In the genomic region with DNA sequence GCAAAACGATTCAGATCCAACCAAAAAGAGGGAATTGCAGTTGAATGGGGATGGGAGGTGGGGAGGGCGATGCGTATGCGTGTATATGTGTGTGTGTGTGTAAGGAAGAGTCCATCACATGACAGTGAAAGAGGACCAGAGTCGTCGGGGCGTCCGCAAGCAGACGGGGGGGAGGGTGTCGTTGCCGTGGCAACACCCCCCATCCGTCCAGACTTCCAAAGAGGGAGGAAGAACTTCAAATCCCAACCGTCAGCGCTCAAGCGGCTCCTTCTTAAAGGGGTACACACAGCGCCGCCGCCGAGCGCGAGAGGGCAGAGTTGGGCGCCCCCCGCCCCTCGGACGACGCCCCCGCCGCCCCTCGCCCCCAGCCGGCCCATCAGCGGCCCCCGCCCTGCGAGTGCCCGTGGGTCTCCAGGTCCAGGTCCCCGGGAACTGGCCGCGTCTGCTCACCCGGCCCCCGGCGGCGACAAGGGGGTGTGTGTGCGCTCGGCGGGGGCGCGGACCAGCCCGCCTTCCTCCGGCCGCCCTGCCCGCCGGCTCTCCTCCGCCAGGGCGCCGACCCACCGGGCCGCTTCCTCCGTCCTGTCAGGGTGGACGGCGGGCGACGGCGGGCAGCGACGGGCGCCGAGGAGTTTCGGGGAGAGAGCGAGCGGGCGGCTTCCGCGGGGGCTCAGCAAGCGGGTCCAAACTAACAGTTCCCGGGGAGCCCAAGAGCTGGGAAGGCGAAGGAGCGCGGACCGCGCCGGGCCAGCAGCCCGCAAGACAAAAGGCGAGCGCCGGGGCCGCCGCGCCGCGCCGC, we compare ENCODE assay signal across 8 cellular contexts. TPM values are rescaled to one million over a fixed set of nuclear protein-coding genes. Genes with fewer than 3 reads are reported as not detected.
DNase-seq lines count a peak whose midpoint lies in the region; ATAC-seq lines count a peak whose summit lies in the region.

No MANE protein-coding gene starts in this region.

- CTCF ChIA-PET in CD8-positive, alpha-beta memory T cell (lab: Charles Lee), result interaction anchor here (1.4 kb wide), 1 partner anchor 103 kb away, joined by 3 read pairs; no protein-coding TSS in a partner anchor

- POLR2A ChIA-PET in CD8-positive, alpha-beta memory T cell (lab: Charles Lee), result no interaction called here

- H3K4me1 Mint-ChIP-seq in CD8-positive, alpha-beta memory T cell, result peaks cover 20 to 37% (median 35%) of the 10 kb centered on the region in 3 donors
- peaks cover 13 to 38% of the 10 kb centered on the region in 2 donors for H3K4me1 Mint-ChIP-seq in stimulated activated naive B cell treated with anti-CD40 and anti-IgM and Interleukin-4, amounts not matched to agents 10 μg/mL and 1 μg/mL and 100 μg/mL, for 72 hours

- no peaks in the 10 kb centered on the region for H3K9me3 ChIP-seq in CD8-positive, alpha-beta memory T cell (ENCODE audit: low read length)

- no peaks in the 10 kb centered on the region for H3K9me3 Mint-ChIP-seq in CD8-positive, alpha-beta memory T cell
- H3K9me3 Mint-ChIP-seq in stimulated activated naive B cell treated with anti-CD40 and anti-IgM and Interleukin-4, amounts not matched to agents 10 μg/mL and 1 μg/mL and 100 μg/mL, for 72 hours, result no peaks in the 10 kb centered on the region

- H3K36me3 ChIP-seq in CD8-positive, alpha-beta memory T cell (ENCODE audit: insufficient read depth, low read length), result no peaks in the 10 kb centered on the region

- H3K4me1 ChIP-seq in CD8-positive, alpha-beta memory T cell (ENCODE audit: insufficient read depth, low read length), result peaks cover 14% of the 10 kb centered on the region

- H3K4me3 Mint-ChIP-seq in CD8-positive, alpha-beta memory T cell, result peak overlapping the region; percentile 92 to 97 (median 97)
- H3K4me3 Mint-ChIP-seq in stimulated activated naive B cell treated with anti-CD40 and anti-IgM and Interleukin-4, amounts not matched to agents 10 μg/mL and 1 μg/mL and 100 μg/mL, for 72 hours, result peak overlapping the region; percentile 90 to 100

- H3K27ac ChIP-seq in CD8-positive, alpha-beta memory T cell (ENCODE audit: low read depth, low read length), result peak overlapping the region; percentile 66
- H3K27ac ChIP-seq in epithelial cell of prostate, result peak overlapping the region; percentile 76

- H3K27ac Mint-ChIP-seq in CD8-positive, alpha-beta memory T cell, result peak overlapping the region; percentile 79 to 98 (median 94)
- H3K27ac Mint-ChIP-seq in stimulated activated naive B cell treated with anti-CD40 and anti-IgM and Interleukin-4, amounts not matched to agents 10 μg/mL and 1 μg/mL and 100 μg/mL, for 72 hours, result peak overlapping the region; percentile 94

- peak; percentile 13 for ATAC-seq in GM21360 (IDR thresholded peaks at IDR 0.05; ENCODE audit: unreplicated experiment)
- ATAC-seq in stimulated activated naive B cell treated with anti-CD40 and anti-IgM and Interleukin-4, amounts not matched to agents 10 μg/mL and 1 μg/mL and 100 μg/mL, for 72 hours (replicated peaks), result peak; percentile 9 to 15

- H3K27me3 Mint-ChIP-seq in CD8-positive, alpha-beta memory T cell, result peaks cover 3 to 7% of the 10 kb centered on the region in 2 donors
- no peaks in the 10 kb centered on the region for H3K27me3 Mint-ChIP-seq in stimulated activated naive B cell treated with anti-CD40 and anti-IgM and Interleukin-4, amounts not matched to agents 10 μg/mL and 1 μg/mL and 100 μg/mL, for 72 hours

- DNase-seq in CD8-positive, alpha-beta memory T cell, result peak; percentile 40 to 72 (median 46)
- DNase-seq in HS-5 (ENCODE audit: low read depth) (peak; percentile 58), NOMO-1 (lab: John Stamatoyannopoulos, UW; ENCODE audit: unreplicated experiment in 2 of 2) (peak; percentile 33 to 45), activated T-cell treated with anti-CD3 and anti-CD28 coated beads for 4 hours (peak; percentile 17), epithelial cell of prostate (ENCODE audit: low read depth, low spot score) (no peak), midbrain (lab: John Stamatoyannopoulos, UW) (peak; percentile 64)
- peak; percentile 35 for DNase-seq in stimulated activated naive B cell treated with anti-CD40 and anti-IgM and Interleukin-4, amounts not matched to agents 10 μg/mL and 1 μg/mL and 100 μg/mL, for 72 hours

- peak overlapping the region; percentile 83 for H3K4me3 ChIP-seq in CD8-positive, alpha-beta memory T cell (ENCODE audit: low read length)

- peaks cover 0 to 13% (median 0%) of the 10 kb centered on the region in 3 donors for H3K36me3 Mint-ChIP-seq in CD8-positive, alpha-beta memory T cell
- H3K36me3 Mint-ChIP-seq in stimulated activated naive B cell treated with anti-CD40 and anti-IgM and Interleukin-4, amounts not matched to agents 10 μg/mL and 1 μg/mL and 100 μg/mL, for 72 hours, result peaks cover 0 to 3% of the 10 kb centered on the region in 2 donors

- no peaks in the 10 kb centered on the region for H3K27me3 ChIP-seq in CD8-positive, alpha-beta memory T cell (ENCODE audit: insufficient read depth, low read length, poor library complexity, severe bottlenecking)

RNA-seq across cellular contexts. Expression of a gene that starts 0.7 kb away (rescaled TPM):
- total RNA-seq in CD8-positive, alpha-beta memory T cell, result 1 to 10 TPM; 7.2 to 9.1 TPM
- polyA plus RNA-seq in CD8-positive, alpha-beta memory T cell, result 6.9 TPM
